In the genomic region with DNA sequence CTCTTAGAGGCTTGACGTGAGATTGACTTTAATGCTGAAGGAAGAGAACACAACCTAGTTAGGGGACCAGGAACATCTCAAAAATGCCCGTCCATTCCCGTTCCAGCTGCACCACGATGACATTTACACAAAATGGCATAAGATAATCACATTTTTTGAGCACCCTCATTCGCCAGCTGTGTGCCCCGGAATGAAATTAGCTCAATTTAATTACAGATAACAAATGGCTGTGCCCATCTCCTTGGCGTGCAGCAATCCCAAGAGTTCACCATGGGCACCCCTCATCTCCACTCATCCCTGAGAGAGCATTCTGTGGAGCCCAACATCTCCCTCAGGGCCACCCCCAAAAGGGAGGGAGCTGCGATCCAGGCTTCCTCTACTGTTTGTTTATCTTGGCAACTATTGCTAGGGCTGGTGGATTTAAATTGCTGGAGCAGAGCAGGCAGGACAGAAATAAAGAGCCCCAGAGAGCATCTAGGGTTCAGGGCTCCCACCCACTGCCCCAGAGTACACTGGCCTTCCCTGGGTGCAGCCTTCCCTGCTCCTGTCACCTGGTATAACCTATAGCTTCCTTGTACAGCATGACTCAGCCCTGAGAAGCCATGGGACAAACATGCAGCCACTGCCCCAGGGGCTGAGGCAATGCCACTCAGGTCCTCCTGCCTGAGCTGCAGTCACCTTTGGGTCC, we compare ENCODE assay signal across 11 cellular contexts.
A peak's percentile ranks its signal among the peaks of the same experiment; 100 is the strongest.
DNase-seq lines count a peak whose midpoint lies in the region; ATAC-seq, FAIRE-seq and TF ChIP-seq lines count a peak whose summit lies in the region.
"Had no signal": no experiment of that assay in that cellular context is flagged by ENCODE, and none has a peak within 500 bp of the region (broad histone marks: within the 10 kb centered on the region; RNA-seq: fewer than 3 reads in every experiment).

No MANE protein-coding gene starts in this region.

- peak overlapping the region; percentile 35 for H3K27ac Mint-ChIP-seq in type B pancreatic cell
- H3K27ac Mint-ChIP-seq: immature natural killer cell had no signal

- H3K4me3 ChIP-seq in GM12878: no peak overlapping the region
- H3K4me3 ChIP-seq: adrenal gland had no signal

- no peak overlapping the region for H3K4me2 ChIP-seq in GM12878 (ENCODE audit: control insufficient read depth, insufficient read depth)

- H3K36me3 Mint-ChIP-seq in type B pancreatic cell: no peaks in the 10 kb centered on the region

- H3K9ac ChIP-seq in GM12878 (ENCODE audit: control insufficient read depth, insufficient read depth, low read length): no peak overlapping the region

- H3K9me3 ChIP-seq in GM12878 (replicated peaks; ENCODE audit: control insufficient read depth, insufficient read depth, low read length): no peaks in the 10 kb centered on the region; the same call in 2 of the 3 replicates
- H3K9me3 ChIP-seq: adrenal gland had no signal

- no peaks in the 10 kb centered on the region for H3K36me3 ChIP-seq in GM12878 (ENCODE audit: control insufficient read depth in 2 of 2, insufficient read depth in 2 of 2, low read length in 1 of 2)
- H3K36me3 ChIP-seq: adrenal gland had no signal

- TF ChIP-seq CTCF in GM12878 (IDR thresholded peaks at IDR 0.05 in 2 of 3, conservative IDR thresholded peaks at IDR 0.05 in 1 of 3; ENCODE audit: control insufficient read depth in 2 of 3, extremely low read depth in 1 of 3, insufficient read depth in 1 of 3, low read depth in 3 of 3, low read length in 3 of 3) (no peak), type B pancreatic cell (conservative IDR thresholded peaks at IDR 0.05) (no peak)

- H3K27ac ChIP-seq in GM12878 (ENCODE audit: control insufficient read depth, insufficient read depth) (no peak overlapping the region), layer of hippocampus (ENCODE audit: low read depth, low read length) (peak overlapping the region; percentile 38)
- H3K27ac ChIP-seq: VCaP had no signal

- H3K4me1 ChIP-seq in GM12878 (ENCODE audit: control insufficient read depth, insufficient read depth, low read length): peaks cover 10% of the 10 kb centered on the region; the same call in 1 of the 2 replicates

- CTCF ChIA-PET in GM12878 (lab: Yijun Ruan, JAX): interaction anchor here (0.9 to 1.5 kb wide), 4 partner anchors 10 to 225 kb away, joined by 3 to 4 read pairs (median 3); no protein-coding TSS in a partner anchor

- H4K20me1 ChIP-seq in GM12878 (ENCODE audit: control insufficient read depth, insufficient read depth): no peaks in the 10 kb centered on the region

- no peak for TF ChIP-seq RAD21 in GM12878 (IDR thresholded peaks at IDR 0.05; ENCODE audit: insufficient read depth, low read depth, low read length)

- no peaks in the 10 kb centered on the region for H3K79me2 ChIP-seq in GM12878 (ENCODE audit: control insufficient read depth, insufficient read depth, low read length)

- no peak for TF ChIP-seq POLR2A in GM12878 (IDR thresholded peaks at IDR 0.05; ENCODE audit: low read depth, low read length)

- H2AFZ ChIP-seq in GM12878 (ENCODE audit: control insufficient read depth, low read depth, low read length): no peak overlapping the region

- in situ Hi-C loops in GM12878 (cut with MboI): no loop called here

- TF ChIP-seq EP300 in GM12878 (IDR thresholded peaks at IDR 0.05; ENCODE audit: borderline replicate concordance in 1 of 2, control insufficient read depth in 1 of 2, low read depth in 2 of 2, low read length in 2 of 2): no peak

- peak; percentile 9 for DNase-seq in SIG-M5 treated with dmso at 0.1 percent for 504 hours (lab: John Stamatoyannopoulos, UW; ENCODE audit: unreplicated experiment)
- no peak for DNase-seq in SIG-M5 (lab: John Stamatoyannopoulos, UW)
- DNase-seq in GM12878 (ENCODE audit: low read depth, low spot score): no peak
- no peak for DNase-seq in type B pancreatic cell (ENCODE audit: extremely low spot score, unreplicated experiment)
- DNase-seq in DMS 273 treated with DMSO at 0.1 percent for 48 hours (lab: John Stamatoyannopoulos, UW): no peak
- DNase-seq: adrenal gland, immature natural killer cell had no signal

- RAD21 ChIA-PET in GM12878 (lab: Charles Lee; ENCODE audit: unreplicated experiment): interaction anchor here (0.7 to 1.8 kb wide), 4 partner anchors 11 to 188 kb away, joined by 3 to 4 read pairs (median 3); no protein-coding TSS in a partner anchor

- no peak for FAIRE-seq in GM12878 (lab: Jason Lieb, UNC)

- H3K4me1 Mint-ChIP-seq in type B pancreatic cell (ENCODE audit: unreplicated experiment): peaks cover 21% of the 10 kb centered on the region

- WGBS in GM12878 (ENCODE audit: insufficient coverage, insufficient replicate concordance, low lambda C conversion rate, missing lambda C conversion rate): 46% methylated on average over 8 of the region's 8 CpGs

- H3K27me3 ChIP-seq in GM12878 (replicated peaks in 1 of 2; ENCODE audit: control insufficient read depth in 2 of 2, insufficient read depth in 2 of 2, low read length in 1 of 2) (no peaks in the 10 kb centered on the region), layer of hippocampus (ENCODE audit: control insufficient read depth, insufficient read depth, low read length) (no peaks in the 10 kb centered on the region)
- H3K27me3 ChIP-seq: adrenal gland had no signal

- no peaks in the 10 kb centered on the region for H3K9me3 Mint-ChIP-seq in type B pancreatic cell

- H3K27me3 Mint-ChIP-seq in type B pancreatic cell: no peaks in the 10 kb centered on the region

- intact Hi-C loops in GM12878 (cut with micrococcal nuclease; ENCODE audit: unreplicated experiment): no loop called here

- SMC1A ChIA-PET in GM12878 (lab: Charles Lee; ENCODE audit: uncharacterized antibody, unreplicated experiment): interaction anchor here (0.8 to 2.0 kb wide), 7 partner anchors 10 to 498 kb away, joined by 3 to 13 read pairs (median 4); no protein-coding TSS in a partner anchor

- no TSS peak for BruUV-seq in GM12878 (replicated peaks; lab: Mats Ljungman, UMichigan)

- POLR2A ChIA-PET in GM12878 (lab: Charles Lee): interaction anchor here (1.2 kb wide), 1 partner anchor 10 kb away, joined by 3 read pairs; no protein-coding TSS in a partner anchor

- ATAC-seq in GM12878: peak; percentile 41
- ATAC-seq in GM21528 (IDR thresholded peaks at IDR 0.05; ENCODE audit: low FRiP score, unreplicated experiment): no peak
- ATAC-seq in HG03139 (IDR thresholded peaks at IDR 0.05; ENCODE audit: unreplicated experiment): no peak

- no peak overlapping the region for H3K4me3 Mint-ChIP-seq in type B pancreatic cell
- H3K4me3 Mint-ChIP-seq: immature natural killer cell had no signal

TF ChIP-seq in GM12878, 131 proteins besides CTCF, POLR2A, EP300 and RAD21:
- no peak for TF ChIP-seq CBX5 (IDR thresholded peaks at IDR 0.05; ENCODE audit: low read depth)
